1 cellular context compared by ENCODE assay signal in the genomic region with DNA sequence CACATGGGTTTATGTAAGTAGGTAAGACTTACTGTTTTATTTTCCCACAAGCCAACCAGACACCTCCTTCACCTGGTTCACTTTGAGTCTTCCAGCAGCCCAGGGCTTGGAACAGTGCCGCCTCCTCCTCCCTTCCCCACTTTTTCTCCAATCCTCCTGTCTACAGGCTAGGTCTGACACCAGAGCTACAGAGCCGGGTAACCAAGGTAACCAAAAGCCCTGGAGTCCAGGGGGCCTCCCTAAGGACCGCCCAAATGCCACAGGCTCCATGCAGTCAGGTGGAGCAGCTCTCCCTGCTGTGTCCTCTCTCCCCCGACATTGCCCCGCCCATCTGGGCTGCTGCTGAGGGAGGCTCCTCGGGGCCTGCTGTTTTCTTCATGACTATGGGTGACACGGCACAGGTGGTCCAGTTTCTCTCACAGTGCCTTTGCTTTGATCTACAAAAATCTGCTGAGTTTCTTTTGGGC.
A peak's percentile ranks its signal among the peaks of the same experiment; 100 is the strongest.
TF ChIP-seq lines count a peak whose summit lies in the region.

No MANE protein-coding gene starts in this region.

TF ChIP-seq in HEK293, 187 proteins besides CTCF, POLR2A, EP300 and RAD21 (continued from another document):
- 0 out of 2 replicates have a peak, but pooled peaks have one; percentile 31 for TF ChIP-seq PATZ1 (tag by site-specific recombination; IDR thresholded peaks at IDR 0.05)
- no peak for TF ChIP-seq ZNF280C (tag by site-specific recombination; IDR thresholded peaks at IDR 0.05)
- TF ChIP-seq MZF1 (tag by site-specific recombination; IDR thresholded peaks at IDR 0.05; ENCODE audit: borderline replicate concordance), result no peak
- peak; percentile 83 for TF ChIP-seq SCRT1 (tag by site-specific recombination; IDR thresholded peaks at IDR 0.05; ENCODE audit: borderline replicate concordance)
- TF ChIP-seq, protein P1, sequence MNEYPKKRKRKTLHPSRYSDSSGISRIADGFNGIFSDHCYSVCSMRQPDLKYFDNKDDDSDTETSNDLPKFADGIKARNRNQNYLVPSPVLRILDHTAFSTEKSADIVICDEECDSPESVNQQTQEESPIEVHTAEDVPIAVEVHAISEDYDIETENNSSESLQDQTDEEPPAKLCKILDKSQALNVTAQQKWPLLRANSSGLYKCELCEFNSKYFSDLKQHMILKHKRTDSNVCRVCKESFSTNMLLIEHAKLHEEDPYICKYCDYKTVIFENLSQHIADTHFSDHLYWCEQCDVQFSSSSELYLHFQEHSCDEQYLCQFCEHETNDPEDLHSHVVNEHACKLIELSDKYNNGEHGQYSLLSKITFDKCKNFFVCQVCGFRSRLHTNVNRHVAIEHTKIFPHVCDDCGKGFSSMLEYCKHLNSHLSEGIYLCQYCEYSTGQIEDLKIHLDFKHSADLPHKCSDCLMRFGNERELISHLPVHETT (tag by site-specific recombination; IDR thresholded peaks at IDR 0.05), result no peak
- TF ChIP-seq HOXC10 (CRISPR knock-in tag; IDR thresholded peaks at IDR 0.05), result no peak
- TF ChIP-seq HOXD13 (CRISPR knock-in tag; IDR thresholded peaks at IDR 0.05; ENCODE audit: borderline replicate concordance), result no peak
- TF ChIP-seq ZNF473 (tag by site-specific recombination; IDR thresholded peaks at IDR 0.05), result no peak
- no peak for TF ChIP-seq ZNF623 (tag by site-specific recombination; IDR thresholded peaks at IDR 0.05)
- TF ChIP-seq ZNF501 (tag by site-specific recombination; IDR thresholded peaks at IDR 0.05), result no peak
- TF ChIP-seq ZNF624 (tag by site-specific recombination; IDR thresholded peaks at IDR 0.05), result no peak
- TF ChIP-seq ZNF548 (tag by site-specific recombination; IDR thresholded peaks at IDR 0.05), result no peak
- no peak for TF ChIP-seq ZNF391 (tag by site-specific recombination; IDR thresholded peaks at IDR 0.05; ENCODE audit: borderline replicate concordance, low read depth)
- no peak for TF ChIP-seq REPIN1 (tag by site-specific recombination; IDR thresholded peaks at IDR 0.05; ENCODE audit: low read depth)
- TF ChIP-seq PBX3 (CRISPR knock-in tag; IDR thresholded peaks at IDR 0.05), result no peak
- TF ChIP-seq ZBTB1 (tag by site-specific recombination; IDR thresholded peaks at IDR 0.05), result no peak
- TF ChIP-seq ZNF549 (tag by site-specific recombination; IDR thresholded peaks at IDR 0.05), result no peak
